Comparison of ENCODE assay signal across 21 cellular contexts in the genomic region with DNA sequence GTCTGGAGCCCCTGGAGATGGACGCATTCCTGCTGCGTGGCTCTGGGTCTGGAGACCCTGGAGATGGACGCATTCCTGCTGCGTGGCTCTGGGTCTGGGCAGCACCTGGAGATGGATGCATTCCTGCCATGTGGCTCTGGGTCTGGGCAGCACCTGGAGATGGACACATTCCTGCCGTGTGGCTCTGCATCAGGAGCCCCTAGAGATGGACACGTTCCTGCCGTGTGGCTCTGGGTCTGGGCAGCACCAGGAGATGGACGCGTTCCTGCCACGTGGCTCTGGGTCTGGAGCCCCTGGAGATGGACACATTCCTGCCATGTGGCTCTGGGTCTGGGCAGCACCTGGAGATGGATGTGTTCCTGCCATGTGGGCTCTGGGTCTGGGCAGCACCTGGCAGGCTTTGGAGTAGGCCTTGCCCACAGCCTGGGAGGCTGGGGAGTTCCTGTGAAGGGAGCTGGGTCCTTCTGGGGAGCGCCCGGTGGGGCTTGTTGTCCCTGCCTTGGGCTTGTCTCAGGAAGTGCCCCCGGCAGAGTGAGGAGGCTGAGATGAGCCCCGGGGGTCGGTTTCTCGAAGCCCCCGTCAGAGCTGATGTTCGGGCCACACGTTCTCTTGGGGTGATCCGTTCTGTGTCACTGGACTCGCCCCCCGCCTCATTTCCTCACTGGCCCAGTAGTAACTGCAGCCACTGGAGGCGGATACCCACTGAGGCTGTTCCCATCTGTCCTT. TPM values are rescaled to one million over a fixed set of nuclear protein-coding genes. Genes with fewer than 3 reads are reported as not detected.
"Had no signal": no experiment of that assay in that cellular context is flagged by ENCODE, and none has a peak within 500 bp of the region (broad histone marks: within the 10 kb centered on the region; RNA-seq: fewer than 3 reads in every experiment).

No MANE protein-coding gene starts in this region.

- H3K36me3 Mint-ChIP-seq: activated naive CD8-positive, alpha-beta T cell treated with anti-CD3 and anti-CD28 coated beads for 36 hours; naive thymus-derived CD4-positive, alpha-beta T cell had no signal

- ATAC-seq: effector memory CD8-positive, alpha-beta T cell; gastrocnemius medialis; left colon had no signal

- H3K4me3 Mint-ChIP-seq: activated B cell treated with CpG ODN at 0.5 μM for 24 hours; activated naive CD8-positive, alpha-beta T cell treated with anti-CD3 and anti-CD28 coated beads for 36 hours; effector memory CD8-positive, alpha-beta T cell had no signal

- H3K9me3 ChIP-seq: gastrocnemius medialis, neutrophil, transverse colon had no signal

- H3K27ac ChIP-seq: epithelial cell of prostate, gastrocnemius medialis, heart right ventricle, neutrophil, transverse colon had no signal

- H3K27me3 ChIP-seq: gastrocnemius medialis, heart right ventricle, transverse colon had no signal

- H3K4me1 Mint-ChIP-seq: activated naive CD8-positive, alpha-beta T cell treated with anti-CD3 and anti-CD28 coated beads for 36 hours had no signal

- H3K4me3 ChIP-seq: gastrocnemius medialis, heart right ventricle, transverse colon had no signal

- DNase-seq: activated B cell treated with CpG ODN at 0.5 μM for 24 hours; activated CD4-positive, alpha-beta T cell treated with anti-CD3 and anti-CD28 coated beads for 48 hours; activated CD8-positive, alpha-beta memory T cell treated with anti-CD3 and anti-CD28 coated beads, Interleukin-2, amount 50 U/mL, for 48 hours; activated gamma-delta T cell treated with Interleukin-2 at 50 U/mL for 16 hours; activated naive CD8-positive, alpha-beta T cell treated with anti-CD3 and anti-CD28 coated beads for 36 hours; cerebellar nuclear complex; dermis blood vessel endothelial cell; effector memory CD8-positive, alpha-beta T cell; gastrocnemius medialis; heart right ventricle; left colon; naive thymus-derived CD4-positive, alpha-beta T cell; stimulated activated CD4-positive, alpha-beta T cell treated with anti-CD3 and anti-CD28 coated beads, Interleukin-15, amount 100 ng/mL, for 24 hours; stimulated activated CD4-positive, alpha-beta T cell treated with anti-CD3 and anti-CD28 coated beads, Interleukin-4, amount 100 ng/mL, for 1 hour; stimulated activated naive B cell treated with anti-CD40 and anti-IgM and Interleukin-4, amounts not matched to agents 10 μg/mL and 1 μg/mL and 100 μg/mL, for 72 hours; SW 1271; transverse colon had no signal

- H3K36me3 ChIP-seq: gastrocnemius medialis, neutrophil, transverse colon had no signal

- H3K27ac Mint-ChIP-seq: activated B cell treated with CpG ODN at 0.5 μM for 24 hours; activated naive CD8-positive, alpha-beta T cell treated with anti-CD3 and anti-CD28 coated beads for 36 hours; effector memory CD8-positive, alpha-beta T cell had no signal

- H3K9me3 Mint-ChIP-seq: activated B cell treated with CpG ODN at 0.5 μM for 24 hours; activated naive CD8-positive, alpha-beta T cell treated with anti-CD3 and anti-CD28 coated beads for 36 hours; effector memory CD8-positive, alpha-beta T cell had no signal

- H3K27me3 Mint-ChIP-seq: brain had no signal

RNA-seq across cellular contexts. Expression of gene SH3BP4, which starts 41.0 kb away (rescaled TPM):
- total RNA-seq: T-helper 2 cell treated with Interferon-gamma antibody and Interleukin-4, amounts not matched to agents 100 ng/mL and 5 ng/mL, for 36 hours had no signal
- polyA plus RNA-seq: naive thymus-derived CD4-positive, alpha-beta T cell had no signal
